1 cellular context compared by ENCODE assay signal in genomic region chr14:61360796-61361526, GRCh38.
TF ChIP-seq lines count a peak whose summit lies in the region.

No MANE protein-coding gene starts in this region.

TF ChIP-seq in GM12878, 131 proteins besides CTCF, POLR2A, EP300 and RAD21 (continued from another document):
- no peak for TF ChIP-seq BCLAF1 (IDR thresholded peaks at IDR 0.05)
- TF ChIP-seq RAD51 (IDR thresholded peaks at IDR 0.05) = no peak
- TF ChIP-seq MTA2 (IDR thresholded peaks at IDR 0.05; ENCODE audit: low read depth) = peak; percentile 66; the same call in 1 of the 2 replicates
- TF ChIP-seq, protein P1, sequence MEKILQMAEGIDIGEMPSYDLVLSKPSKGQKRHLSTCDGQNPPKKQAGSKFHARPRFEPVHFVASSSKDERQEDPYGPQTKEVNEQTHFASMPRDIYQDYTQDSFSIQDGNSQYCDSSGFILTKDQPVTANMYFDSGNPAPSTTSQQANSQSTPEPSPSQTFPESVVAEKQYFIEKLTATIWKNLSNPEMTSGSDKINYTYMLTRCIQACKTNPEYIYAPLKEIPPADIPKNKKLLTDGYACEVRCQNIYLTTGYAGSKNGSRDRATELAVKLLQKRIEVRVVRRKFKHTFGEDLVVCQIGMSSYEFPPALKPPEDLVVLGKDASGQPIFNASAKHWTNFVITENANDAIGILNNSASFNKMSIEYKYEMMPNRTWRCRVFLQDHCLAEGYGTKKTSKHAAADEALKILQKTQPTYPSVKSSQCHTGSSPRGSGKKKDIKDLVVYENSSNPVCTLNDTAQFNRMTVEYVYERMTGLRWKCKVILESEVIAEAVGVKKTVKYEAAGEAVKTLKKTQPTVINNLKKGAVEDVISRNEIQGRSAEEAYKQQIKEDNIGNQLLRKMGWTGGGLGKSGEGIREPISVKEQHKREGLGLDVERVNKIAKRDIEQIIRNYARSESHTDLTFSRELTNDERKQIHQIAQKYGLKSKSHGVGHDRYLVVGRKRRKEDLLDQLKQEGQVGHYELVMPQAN (conservative IDR thresholded peaks at IDR 0.05) = no peak
- TF ChIP-seq SUZ12 (IDR thresholded peaks at IDR 0.05; ENCODE audit: unreplicated experiment) = no peak
TF ChIP-seq in GM12878: peak in this region for 2.
